Comparison of ENCODE assay signal across 15 cellular contexts in the genomic region with DNA sequence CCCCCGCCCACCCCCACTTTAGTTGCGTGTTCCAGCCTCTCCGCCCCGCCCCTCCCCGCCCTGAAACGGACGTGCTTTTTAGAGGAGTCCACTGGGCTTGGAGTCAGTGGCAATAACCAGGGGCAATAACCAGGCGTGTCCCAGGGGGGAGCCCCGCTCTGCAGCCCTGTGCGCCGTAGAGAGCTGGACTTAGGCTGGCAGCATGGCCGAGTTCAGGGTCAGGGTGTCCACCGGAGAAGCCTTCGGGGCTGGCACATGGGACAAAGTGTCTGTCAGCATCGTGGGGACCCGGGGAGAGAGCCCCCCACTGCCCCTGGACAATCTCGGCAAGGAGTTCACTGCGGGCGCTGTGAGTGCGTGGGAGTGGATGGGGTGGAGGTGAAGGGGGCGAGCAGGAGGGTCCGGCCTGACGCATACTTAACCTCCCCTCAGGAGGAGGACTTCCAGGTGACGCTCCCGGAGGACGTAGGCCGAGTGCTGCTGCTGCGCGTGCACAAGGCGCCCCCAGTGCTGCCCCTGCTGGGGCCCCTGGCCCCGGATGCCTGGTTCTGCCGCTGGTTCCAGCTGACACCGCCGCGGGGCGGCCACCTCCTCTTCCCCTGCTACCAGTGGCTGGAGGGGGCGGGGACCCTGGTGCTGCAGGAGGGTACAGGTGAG. TPM values are rescaled to one million over a fixed set of nuclear protein-coding genes. Genes with fewer than 3 reads are reported as not detected.
DNase-seq lines count a peak whose midpoint lies in the region; ATAC-seq and TF ChIP-seq lines count a peak whose summit lies in the region.
"Had no signal": no experiment of that assay in that cellular context is flagged by ENCODE, and none has a peak within 500 bp of the region (broad histone marks: within the 10 kb centered on the region; RNA-seq: fewer than 3 reads in every experiment).

A gene with protein sequence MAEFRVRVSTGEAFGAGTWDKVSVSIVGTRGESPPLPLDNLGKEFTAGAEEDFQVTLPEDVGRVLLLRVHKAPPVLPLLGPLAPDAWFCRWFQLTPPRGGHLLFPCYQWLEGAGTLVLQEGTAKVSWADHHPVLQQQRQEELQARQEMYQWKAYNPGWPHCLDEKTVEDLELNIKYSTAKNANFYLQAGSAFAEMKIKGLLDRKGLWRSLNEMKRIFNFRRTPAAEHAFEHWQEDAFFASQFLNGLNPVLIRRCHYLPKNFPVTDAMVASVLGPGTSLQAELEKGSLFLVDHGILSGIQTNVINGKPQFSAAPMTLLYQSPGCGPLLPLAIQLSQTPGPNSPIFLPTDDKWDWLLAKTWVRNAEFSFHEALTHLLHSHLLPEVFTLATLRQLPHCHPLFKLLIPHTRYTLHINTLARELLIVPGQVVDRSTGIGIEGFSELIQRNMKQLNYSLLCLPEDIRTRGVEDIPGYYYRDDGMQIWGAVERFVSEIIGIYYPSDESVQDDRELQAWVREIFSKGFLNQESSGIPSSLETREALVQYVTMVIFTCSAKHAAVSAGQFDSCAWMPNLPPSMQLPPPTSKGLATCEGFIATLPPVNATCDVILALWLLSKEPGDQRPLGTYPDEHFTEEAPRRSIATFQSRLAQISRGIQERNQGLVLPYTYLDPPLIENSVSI (plus strand): TSS at position 106 of the 657 bp plus-strand sequence. CDS start 97 bp downstream, at position 203.

- no peak within 1 kb of the TSS for H3K27ac Mint-ChIP-seq in natural killer cell treated with Interleukin-12 subunit alpha and Interleukin-12 subunit beta and Interleukin-15 and Interleukin-18, amount 100 ng/mL, for 72 hours
- H3K27ac Mint-ChIP-seq in natural killer cell, result no peak within 1 kb of the TSS
- H3K27ac Mint-ChIP-seq: activated CD4-positive, alpha-beta memory T cell treated with anti-CD3 and anti-CD28 coated beads, Interleukin-2, amount 10 ng/mL, durations not matched to agents 7 days and 5 days; activated naive CD8-positive, alpha-beta T cell treated with anti-CD3 and anti-CD28 coated beads for 36 hours had no signal

- H3K27me3 ChIP-seq in hepatocyte (no peaks in the 10 kb centered on the region), osteoblast (ENCODE audit: insufficient read depth, low read length) (peaks cover 11% of the 10 kb centered on the region)

- TF ChIP-seq CTCF in natural killer cell (IDR thresholded peaks at IDR 0.05), result no peak
- no peak for TF ChIP-seq CTCF in hepatocyte (IDR thresholded peaks at IDR 0.05; ENCODE audit: poor library complexity)
- no peak for TF ChIP-seq CTCF in osteoblast (IDR thresholded peaks at IDR 0.05; ENCODE audit: extremely low read depth, low read depth, low read length)

- H3K27me3 Mint-ChIP-seq in natural killer cell treated with Interleukin-12 subunit alpha and Interleukin-12 subunit beta and Interleukin-15 and Interleukin-18, amount 100 ng/mL, for 72 hours, result peaks cover 21 to 23% of the 10 kb centered on the region in 2 donors
- H3K27me3 Mint-ChIP-seq in natural killer cell (ENCODE audit: low read depth in 2 of 2), result peaks cover 15 to 25% of the 10 kb centered on the region in 2 donors

- H3K79me2 ChIP-seq in hepatocyte (no peaks in the 10 kb centered on the region), osteoblast (ENCODE audit: insufficient read depth, low read length) (no peaks in the 10 kb centered on the region)

- no peaks in the 10 kb centered on the region for H4K20me1 ChIP-seq in hepatocyte (ENCODE audit: insufficient read depth, poor library complexity, severe bottlenecking)
- no peaks in the 10 kb centered on the region for H4K20me1 ChIP-seq in osteoblast (ENCODE audit: insufficient read depth, low read length)

- H3K27ac ChIP-seq in hepatocyte (no peak within 1 kb of the TSS), osteoblast (ENCODE audit: low read depth, low read length) (no peak within 1 kb of the TSS)
- H3K27ac ChIP-seq: heart left ventricle had no signal

- DNase-seq in natural killer cell treated with Interleukin-12 subunit alpha and Interleukin-12 subunit beta and Interleukin-15 and Interleukin-18, amount 100 ng/mL, for 72 hours (ENCODE audit: low spot score), result no peak
- no peak for DNase-seq in natural killer cell
- peak; percentile 48 for DNase-seq in hepatocyte (ENCODE audit: low spot score)
- DNase-seq in osteoblast (ENCODE audit: insufficient read length, low spot score, missing footprints), result no peak
- no peak for DNase-seq in NCI-H1092 treated with DMSO at 0.1 percent for 48 hours (lab: John Stamatoyannopoulos, UW)
- no peak for DNase-seq in left ventricle myocardium superior
- no peak for DNase-seq in NCI-H1105 (lab: John Stamatoyannopoulos, UW)
- DNase-seq: activated CD4-positive, alpha-beta memory T cell treated with anti-CD3 and anti-CD28 coated beads, Interleukin-2, amount 10 ng/mL, durations not matched to agents 7 days and 5 days; activated naive CD8-positive, alpha-beta T cell treated with anti-CD3 and anti-CD28 coated beads for 36 hours; heart left ventricle; NCI-H187 treated with DMSO at 0.1 percent for 48 hours had no signal

- no peak within 1 kb of the TSS for H3K4me3 Mint-ChIP-seq in natural killer cell treated with Interleukin-12 subunit alpha and Interleukin-12 subunit beta and Interleukin-15 and Interleukin-18, amount 100 ng/mL, for 72 hours
- H3K4me3 Mint-ChIP-seq in natural killer cell, result no peak within 1 kb of the TSS
- H3K4me3 Mint-ChIP-seq: activated CD4-positive, alpha-beta memory T cell treated with anti-CD3 and anti-CD28 coated beads, Interleukin-2, amount 10 ng/mL, durations not matched to agents 7 days and 5 days; activated naive CD8-positive, alpha-beta T cell treated with anti-CD3 and anti-CD28 coated beads for 36 hours; nephron had no signal

- H3K9me3 ChIP-seq in hepatocyte (ENCODE audit: low read depth), result no peaks in the 10 kb centered on the region
- no peaks in the 10 kb centered on the region for H3K9me3 ChIP-seq in osteoblast (ENCODE audit: low read depth, low read length)
- H3K9me3 ChIP-seq: heart left ventricle had no signal

- no peaks in the 10 kb centered on the region for H3K36me3 Mint-ChIP-seq in natural killer cell treated with Interleukin-12 subunit alpha and Interleukin-12 subunit beta and Interleukin-15 and Interleukin-18, amount 100 ng/mL, for 72 hours
- no peaks in the 10 kb centered on the region for H3K36me3 Mint-ChIP-seq in natural killer cell
- H3K36me3 Mint-ChIP-seq: activated naive CD8-positive, alpha-beta T cell treated with anti-CD3 and anti-CD28 coated beads for 36 hours had no signal

- H3K4me1 Mint-ChIP-seq in natural killer cell treated with Interleukin-12 subunit alpha and Interleukin-12 subunit beta and Interleukin-15 and Interleukin-18, amount 100 ng/mL, for 72 hours (ENCODE audit: low read depth in 2 of 2), result peaks cover 0 to 8% of the 10 kb centered on the region in 2 donors
- peaks cover 5 to 7% of the 10 kb centered on the region in 2 donors for H3K4me1 Mint-ChIP-seq in natural killer cell
- H3K4me1 Mint-ChIP-seq: activated CD4-positive, alpha-beta memory T cell treated with anti-CD3 and anti-CD28 coated beads, Interleukin-2, amount 10 ng/mL, durations not matched to agents 7 days and 5 days; activated naive CD8-positive, alpha-beta T cell treated with anti-CD3 and anti-CD28 coated beads for 36 hours had no signal

- ATAC-seq in natural killer cell treated with Interleukin-12 subunit alpha and Interleukin-12 subunit beta and Interleukin-15 and Interleukin-18, amount 100 ng/mL, for 72 hours, result peak; percentile 15 to 21
- ATAC-seq in natural killer cell (no peak), HG02798 (IDR thresholded peaks at IDR 0.05; ENCODE audit: poor library complexity, unreplicated experiment) (no peak), left ventricle myocardium superior (no peak)

- intact Hi-C loops in natural killer cell (cut with micrococcal nuclease), result no loop called here
- intact Hi-C loops in left ventricle myocardium superior (cut with micrococcal nuclease), result no loop called here

- 56% methylated on average over 28 of the region's 37 CpGs for whole genome bisulfite sequencing in hepatocyte (ENCODE audit: low lambda C conversion rate, missing lambda C conversion rate)

- H2AFZ ChIP-seq in hepatocyte (no peak within 1 kb of the TSS), osteoblast (ENCODE audit: low read length) (no peak within 1 kb of the TSS)

- H3K4me3 ChIP-seq in hepatocyte, result no peak within 1 kb of the TSS
- no peak within 1 kb of the TSS for H3K4me3 ChIP-seq in osteoblast (ENCODE audit: insufficient read depth, low read length)

- no peaks in the 10 kb centered on the region for H3K9me2 ChIP-seq in hepatocyte (replicated peaks; ENCODE audit: insufficient read depth)

- H3K4me2 ChIP-seq in hepatocyte, result peak within 1 kb of the TSS; percentile 76
- peak within 1 kb of the TSS; percentile 36 for H3K4me2 ChIP-seq in osteoblast (ENCODE audit: insufficient read depth, low read length)

- H3K4me1 ChIP-seq in hepatocyte (ENCODE audit: insufficient read depth) (peaks cover 17% of the 10 kb centered on the region), osteoblast (ENCODE audit: insufficient read depth, low read length) (peaks cover 12% of the 10 kb centered on the region)

- H3K36me3 ChIP-seq in hepatocyte (replicated peaks; ENCODE audit: insufficient read depth, low read depth) (no peaks in the 10 kb centered on the region), osteoblast (ENCODE audit: insufficient read depth, low read length) (no peaks in the 10 kb centered on the region)
- H3K36me3 ChIP-seq: heart left ventricle had no signal

- no peaks in the 10 kb centered on the region for H3K9me3 Mint-ChIP-seq in natural killer cell treated with Interleukin-12 subunit alpha and Interleukin-12 subunit beta and Interleukin-15 and Interleukin-18, amount 100 ng/mL, for 72 hours
- no peaks in the 10 kb centered on the region for H3K9me3 Mint-ChIP-seq in natural killer cell
- H3K9me3 Mint-ChIP-seq: activated CD4-positive, alpha-beta memory T cell treated with anti-CD3 and anti-CD28 coated beads, Interleukin-2, amount 10 ng/mL, durations not matched to agents 7 days and 5 days; activated naive CD8-positive, alpha-beta T cell treated with anti-CD3 and anti-CD28 coated beads for 36 hours; nephron had no signal

RNA-seq across cellular contexts. Expression of the gene that starts here (rescaled TPM):
- not detected for total RNA-seq in natural killer cell treated with Interleukin-12 subunit alpha and Interleukin-12 subunit beta and Interleukin-15 and Interleukin-18, amount 100 ng/mL, for 72 hours
- total RNA-seq in natural killer cell (not detected), hepatocyte (5.7 and 6.7 TPM in 2 replicates), osteoblast (under 0.01 TPM in 2 replicates), left ventricle myocardium superior (not detected)
- 26.0 and 26.1 TPM in 2 replicates for polyA plus RNA-seq in hepatocyte
- total RNA-seq: activated CD4-positive, alpha-beta memory T cell treated with anti-CD3 and anti-CD28 coated beads, Interleukin-2, amount 10 ng/mL, durations not matched to agents 7 days and 5 days; G401; T-helper 1 cell treated with Interleukin-12 subunit alpha and Interleukin-12 subunit beta and Interleukin-4 antibody, amounts not matched to agents 30 ng/mL and 1 ng/mL, for 36 hours had no signal

Comparison
In these comparisons a context has a peak if more than half of its experiments do, and no peak if none do; other contexts are left out.
1. Peak in ATAC-seq in natural killer cell treated with Interleukin-12 subunit alpha and Interleukin-12 subunit beta and Interleukin-15 and Interleukin-18, amount 100 ng/mL, for 72 hours; RNA of the gene not detected or under 1 TPM.